ENCODE assay signal across 14 cellular contexts in the genomic region with DNA sequence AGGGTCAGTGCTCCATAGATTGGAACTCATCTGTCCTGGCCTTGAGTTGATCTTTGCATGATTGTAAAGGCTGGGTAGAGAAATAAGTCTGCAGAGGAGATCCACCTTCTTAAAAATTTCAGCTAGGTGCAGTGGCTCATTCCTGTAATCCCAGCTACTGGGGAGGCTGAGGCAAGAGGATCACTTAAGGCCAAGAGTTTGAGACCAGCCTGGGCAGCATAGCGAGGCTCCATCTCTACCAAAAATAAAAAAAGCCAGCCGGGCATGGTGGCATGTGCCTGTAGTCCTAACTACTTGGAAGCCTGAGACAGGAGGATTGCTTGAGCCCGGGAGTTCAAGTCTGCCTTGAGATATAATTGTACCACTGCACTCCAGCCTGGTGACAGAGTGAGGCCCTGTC. TPM values are rescaled to one million over a fixed set of nuclear protein-coding genes. Genes with fewer than 3 reads are reported as not detected.
DNase-seq lines count a peak whose midpoint lies in the region; ATAC-seq, FAIRE-seq and TF ChIP-seq lines count a peak whose summit lies in the region.
"Had no signal": no experiment of that assay in that cellular context is flagged by ENCODE, and none has a peak within 500 bp of the region (broad histone marks: within the 10 kb centered on the region; RNA-seq: fewer than 3 reads in every experiment).

No MANE protein-coding gene starts in this region.

- peak overlapping the region; percentile 71 for H3K4me3 Mint-ChIP-seq in activated naive CD4-positive, alpha-beta T cell treated with anti-CD3 and anti-CD28 coated beads for 36 hours
- peak overlapping the region; percentile 59 for H3K4me3 Mint-ChIP-seq in stimulated activated memory B cell treated with anti-CD40 and anti-IgM and Interleukin-4, amounts not matched to agents 10 μg/mL and 1 μg/mL and 100 μg/mL, for 72 hours
- H3K4me3 Mint-ChIP-seq: HFFc6 had no signal

- TF ChIP-seq EP300 in GM12878 (IDR thresholded peaks at IDR 0.05; ENCODE audit: borderline replicate concordance in 1 of 2, control insufficient read depth in 1 of 2, low read depth in 2 of 2, low read length in 2 of 2): no peak

- DNase-seq in activated naive CD4-positive, alpha-beta T cell treated with anti-CD3 and anti-CD28 coated beads for 36 hours: no peak
- no peak for DNase-seq in activated naive CD4-positive, alpha-beta T cell (lab: John Stamatoyannopoulos, UW)
- DNase-seq in GM12878 (ENCODE audit: low read depth, low spot score) (no peak), mammary epithelial cell (no peak), NCI-H510A (lab: John Stamatoyannopoulos, UW) (no peak)
- DNase-seq: foreskin fibroblast, HFFc6, posterior cingulate gyrus had no signal

- intact Hi-C loops in activated naive CD4-positive, alpha-beta T cell treated with anti-CD3 and anti-CD28 coated beads for 36 hours (cut with micrococcal nuclease): loop anchor here (1.0 to 10.0 kb wide), 7 partner anchors 32 to 1006 kb away; partner anchors contain the start of gene IL2RG
- intact Hi-C loops in GM12878 (cut with micrococcal nuclease; ENCODE audit: unreplicated experiment) (loop anchor here (1.0 to 5.0 kb wide), 3 partner anchors 15 to 76 kb away; no protein-coding TSS in a partner anchor), mammary epithelial cell (cut with micrococcal nuclease) (loop anchor here (5.0 kb wide), 1 partner anchor 34 kb away; no protein-coding TSS in a partner anchor)

- no peak for FAIRE-seq in GM12878 (lab: Jason Lieb, UNC)
- FAIRE-seq: D721Med, endometrium had no signal

- WGBS in GM12878 (ENCODE audit: insufficient coverage, insufficient replicate concordance, low lambda C conversion rate, missing lambda C conversion rate): 84% methylated on average over 3 of the region's 3 CpGs
- 77% methylated on average over 3 of the region's 3 CpGs for WGBS in mammary epithelial cell (ENCODE audit: low coverage, missing lambda C conversion rate)

- H3K9me3 ChIP-seq in OCI-LY3 (ENCODE audit: insufficient read depth, low read length) (no peaks in the 10 kb centered on the region), GM12878 (replicated peaks; ENCODE audit: control insufficient read depth, insufficient read depth, low read length) (no peaks in the 10 kb centered on the region; the same call in 1 of the 3 replicates), mammary epithelial cell (replicated peaks; ENCODE audit: insufficient read depth, low read length) (no peaks in the 10 kb centered on the region)

- in situ Hi-C loops in GM12878 (cut with MboI) (loop anchor here (5.0 kb wide), 1 partner anchor 34 kb away; no protein-coding TSS in a partner anchor), mammary epithelial cell (cut with MboI; ENCODE audit: low sequenced_read_pairs in 2 of 2) (no loop called here)

- peak overlapping the region; percentile 96 for H3K27ac Mint-ChIP-seq in activated naive CD4-positive, alpha-beta T cell treated with anti-CD3 and anti-CD28 coated beads for 36 hours
- peak overlapping the region; percentile 84 for H3K27ac Mint-ChIP-seq in stimulated activated memory B cell treated with anti-CD40 and anti-IgM and Interleukin-4, amounts not matched to agents 10 μg/mL and 1 μg/mL and 100 μg/mL, for 72 hours
- H3K27ac Mint-ChIP-seq: HFFc6 had no signal

- H3K27ac ChIP-seq in OCI-LY3 (ENCODE audit: low read length): peak overlapping the region; percentile 65
- peak overlapping the region; percentile 90 for H3K27ac ChIP-seq in GM12878 (ENCODE audit: control insufficient read depth, insufficient read depth)
- H3K27ac ChIP-seq in mammary epithelial cell (ENCODE audit: insufficient read depth, low read depth, low read length): no peak overlapping the region

- SMC1A ChIA-PET in GM12878 (lab: Charles Lee; ENCODE audit: uncharacterized antibody, unreplicated experiment): interaction anchor here (0.6 to 9.3 kb wide), 11 partner anchors 11 to 104 kb away, joined by 3 to 119 read pairs (median 4); partner anchors contain the start of gene OGT

- TF ChIP-seq CTCF in OCI-LY3 (IDR thresholded peaks at IDR 0.05; ENCODE audit: low read depth, low read length) (no peak), GM12878 (IDR thresholded peaks at IDR 0.05 in 2 of 3, conservative IDR thresholded peaks at IDR 0.05 in 1 of 3; ENCODE audit: control insufficient read depth in 2 of 3, extremely low read depth in 1 of 3, insufficient read depth in 1 of 3, low read depth in 3 of 3, low read length in 3 of 3) (no peak), mammary epithelial cell (conservative IDR thresholded peaks at IDR 0.05 in 1 of 2, IDR thresholded peaks at IDR 0.05 in 1 of 2; ENCODE audit: extremely low read depth in 1 of 2, insufficient read depth in 1 of 2, low read depth in 1 of 2, low read length in 2 of 2) (no peak)

- H3K27me3 ChIP-seq in OCI-LY3 (ENCODE audit: low read depth, low read length): no peaks in the 10 kb centered on the region
- no peaks in the 10 kb centered on the region for H3K27me3 ChIP-seq in GM12878 (replicated peaks in 1 of 2; ENCODE audit: control insufficient read depth in 2 of 2, insufficient read depth in 2 of 2, low read length in 1 of 2)
- no peaks in the 10 kb centered on the region for H3K27me3 ChIP-seq in mammary epithelial cell (ENCODE audit: insufficient read depth, low read length)

- H4K20me1 ChIP-seq in OCI-LY3 (ENCODE audit: insufficient read depth, low read length) (no peaks in the 10 kb centered on the region), GM12878 (ENCODE audit: control insufficient read depth, insufficient read depth) (no peaks in the 10 kb centered on the region), mammary epithelial cell (ENCODE audit: insufficient read depth, low read length) (no peaks in the 10 kb centered on the region)

- H3K36me3 Mint-ChIP-seq in activated naive CD4-positive, alpha-beta T cell treated with anti-CD3 and anti-CD28 coated beads for 36 hours (ENCODE audit: low read depth): peaks cover 13% of the 10 kb centered on the region
- peaks cover 19% of the 10 kb centered on the region for H3K36me3 Mint-ChIP-seq in stimulated activated memory B cell treated with anti-CD40 and anti-IgM and Interleukin-4, amounts not matched to agents 10 μg/mL and 1 μg/mL and 100 μg/mL, for 72 hours

- H3K4me1 ChIP-seq in OCI-LY3 (ENCODE audit: low read length) (peaks cover 76% of the 10 kb centered on the region), GM12878 (ENCODE audit: control insufficient read depth, insufficient read depth, low read length) (peaks cover 44% of the 10 kb centered on the region), mammary epithelial cell (ENCODE audit: insufficient read depth, low read length) (peaks cover 8% of the 10 kb centered on the region)

- peaks cover 78% of the 10 kb centered on the region for H3K4me1 Mint-ChIP-seq in activated naive CD4-positive, alpha-beta T cell treated with anti-CD3 and anti-CD28 coated beads for 36 hours (ENCODE audit: low read depth)
- H3K4me1 Mint-ChIP-seq in stimulated activated memory B cell treated with anti-CD40 and anti-IgM and Interleukin-4, amounts not matched to agents 10 μg/mL and 1 μg/mL and 100 μg/mL, for 72 hours: peaks cover 78% of the 10 kb centered on the region

- dilution Hi-C loops in mammary epithelial cell (cut with HindIII; ENCODE audit: low sequenced_read_pairs): no loop called here

- POLR2A ChIA-PET in GM12878 (lab: Charles Lee): interaction anchor here (1.5 to 2.4 kb wide), 4 partner anchors 11 to 85 kb away, joined by 4 to 10 read pairs (median 8); no protein-coding TSS in a partner anchor

- RAD21 ChIA-PET in GM12878 (lab: Charles Lee; ENCODE audit: unreplicated experiment): interaction anchor here (0.6 to 3.8 kb wide), 11 partner anchors 15 to 88 kb away, joined by 3 to 24 read pairs (median 9); no protein-coding TSS in a partner anchor

- H3K36me3 ChIP-seq in OCI-LY3 (replicated peaks; ENCODE audit: low read depth, low read length) (peaks cover 18% of the 10 kb centered on the region), GM12878 (ENCODE audit: control insufficient read depth in 2 of 2, insufficient read depth in 2 of 2, low read length in 1 of 2) (peaks cover 0 to 3% of the 10 kb centered on the region in 2 experiments; a peak in 2 of 4 replicates), mammary epithelial cell (ENCODE audit: insufficient read depth, low read length) (no peaks in the 10 kb centered on the region)

- no peak for TF ChIP-seq RAD21 in GM12878 (IDR thresholded peaks at IDR 0.05; ENCODE audit: insufficient read depth, low read depth, low read length)

- CTCF ChIA-PET in activated naive CD4-positive, alpha-beta T cell treated with anti-CD3 and anti-CD28 coated beads for 36 hours (lab: Charles Lee): interaction anchor here (0.9 to 2.2 kb wide), 3 partner anchors 22 to 33 kb away, joined by 3 to 14 read pairs (median 3); no protein-coding TSS in a partner anchor
- CTCF ChIA-PET in GM12878 (lab: Yijun Ruan, JAX): interaction anchor here (0.7 to 3.4 kb wide), 10 partner anchors 8 to 106 kb away, joined by 3 to 24 read pairs (median 4); no protein-coding TSS in a partner anchor
- CTCF ChIA-PET in mammary epithelial cell (lab: Charles Lee; ENCODE audit: low non-redundant PET): no interaction called here

- ATAC-seq in GM12878: no peak
- no peak for ATAC-seq in stimulated activated memory B cell treated with anti-CD40 and anti-IgM and Interleukin-4, amounts not matched to agents 10 μg/mL and 1 μg/mL and 100 μg/mL, for 72 hours
- ATAC-seq in HG03280 (IDR thresholded peaks at IDR 0.05; ENCODE audit: unreplicated experiment): no peak

- H3K79me2 ChIP-seq in OCI-LY3 (ENCODE audit: low read length) (no peaks in the 10 kb centered on the region), GM12878 (ENCODE audit: control insufficient read depth, insufficient read depth, low read length) (peaks cover 22% of the 10 kb centered on the region), mammary epithelial cell (ENCODE audit: insufficient read depth, low read length) (no peaks in the 10 kb centered on the region)

- H3K9me3 Mint-ChIP-seq in activated naive CD4-positive, alpha-beta T cell treated with anti-CD3 and anti-CD28 coated beads for 36 hours: peaks cover 1% of the 10 kb centered on the region
- H3K9me3 Mint-ChIP-seq in stimulated activated memory B cell treated with anti-CD40 and anti-IgM and Interleukin-4, amounts not matched to agents 10 μg/mL and 1 μg/mL and 100 μg/mL, for 72 hours: no peaks in the 10 kb centered on the region
- H3K9me3 Mint-ChIP-seq: HFFc6 had no signal

- no peak for TF ChIP-seq POLR2A in GM12878 (IDR thresholded peaks at IDR 0.05; ENCODE audit: low read depth, low read length)

- H3K4me2 ChIP-seq in OCI-LY3 (ENCODE audit: low read length) (peak overlapping the region; percentile 86), GM12878 (ENCODE audit: control insufficient read depth, insufficient read depth) (peak overlapping the region; percentile 80), mammary epithelial cell (ENCODE audit: insufficient read depth, low read depth, low read length) (no peak overlapping the region)

- H3K9ac ChIP-seq in OCI-LY3 (ENCODE audit: low read length): peak overlapping the region; percentile 4; the same call in 1 of the 2 replicates
- peak overlapping the region; percentile 65 for H3K9ac ChIP-seq in GM12878 (ENCODE audit: control insufficient read depth, insufficient read depth, low read length)
- H3K9ac ChIP-seq in mammary epithelial cell (ENCODE audit: insufficient read depth, low read length): no peak overlapping the region

- H3K27me3 Mint-ChIP-seq in activated naive CD4-positive, alpha-beta T cell treated with anti-CD3 and anti-CD28 coated beads for 36 hours (ENCODE audit: low read depth): no peaks in the 10 kb centered on the region
- H3K27me3 Mint-ChIP-seq in stimulated activated memory B cell treated with anti-CD40 and anti-IgM and Interleukin-4, amounts not matched to agents 10 μg/mL and 1 μg/mL and 100 μg/mL, for 72 hours: no peaks in the 10 kb centered on the region

- H2AFZ ChIP-seq in OCI-LY3 (ENCODE audit: low read depth, low read length) (no peak overlapping the region), GM12878 (ENCODE audit: control insufficient read depth, low read depth, low read length) (no peak overlapping the region), mammary epithelial cell (ENCODE audit: low read depth, low read length) (no peak overlapping the region)

- BruUV-seq in GM12878 (replicated peaks; lab: Mats Ljungman, UMichigan) (TSS peak; percentile 78), mammary epithelial cell (replicated peaks; lab: Mats Ljungman, UMichigan) (no TSS peak)

- H3K4me3 ChIP-seq in OCI-LY3 (ENCODE audit: low read length): peak overlapping the region; percentile 63; the same call in 1 of the 2 replicates
- no peak overlapping the region; the same call in 1 of the 2 replicates for H3K4me3 ChIP-seq in GM12878
- no peak overlapping the region for H3K4me3 ChIP-seq in mammary epithelial cell (replicated peaks in 1 of 3; ENCODE audit: insufficient read depth in 1 of 3, low read depth in 2 of 3, low read length in 3 of 3)

RNA-seq across cellular contexts. Expression of gene CXCR3, which starts 0.5 kb away (rescaled TPM):
- 1 to 10 TPM; 2.1 to 2.5 TPM for total RNA-seq in activated naive CD4-positive, alpha-beta T cell treated with anti-CD3 and anti-CD28 coated beads for 36 hours
- 7.8 and 8.0 TPM in 2 replicates for total RNA-seq in GM12878 (2013; cell fraction: nucleolus; rRNA removed)
- 18.0 and 24.9 TPM in 2 replicates for total RNA-seq in GM12878 (2014; rRNA removed)
- total RNA-seq in GM12878 (2014; rRNA removed; fragmentation: Illumina TruSeq; extraction: Trizol): 4.5 and 6.8 TPM in 2 replicates
- total RNA-seq in GM12878 (2021): 45.4 and 48.2 TPM in 2 replicates
- polyA plus RNA-seq in GM12878 (2011; ENCODE audit: low read depth): 20.9 TPM
- polyA plus RNA-seq in GM12878 (2011; rRNA removed): 0.37 and 3.0 TPM in 2 replicates
- 5.1 and 8.0 TPM in 2 replicates for polyA plus RNA-seq in GM12878 (2011; cell fraction: cytosol; rRNA removed)
- polyA plus RNA-seq in GM12878 (2011; cell fraction: nucleus; rRNA removed): 12.0 and 20.8 TPM in 2 replicates
- 24.8 and 41.5 TPM in 2 replicates for polyA plus RNA-seq in GM12878 (2012)
- polyA plus RNA-seq in GM12878 (2014; fragmentation: Illumina TruSeq; extraction: Trizol): 1.7 and 11.7 TPM in 2 replicates
- 1 to 10 TPM; 1.4 to 6.7 TPM for polyA plus RNA-seq in GM12878 (2014; fragmentation: Nextera tagmentation; extraction: Ambion mirVana)
- polyA plus RNA-seq in GM12878 (2014; rRNA removed): 19.7 and 27.7 TPM in 2 replicates
- 10 to 100 TPM; 47.6 to 48.0 TPM for polyA plus RNA-seq in GM12878 (2016; fragmentation: Nextera tagmentation; extraction: Ambion mirVana)
- 3.9 and 8.1 TPM in 2 replicates for polyA minus RNA-seq in GM12878 (2011; rRNA and poly(A)+ RNA removed)
- polyA minus RNA-seq in GM12878 (2011; cell fraction: cytosol; rRNA and poly(A)+ RNA removed): 7.7 and 10.4 TPM in 2 replicates
- polyA minus RNA-seq in GM12878 (2011; cell fraction: nucleus; rRNA and poly(A)+ RNA removed): 12.7 and 27.5 TPM in 2 replicates
- not detected for total RNA-seq in mammary epithelial cell
- polyA plus RNA-seq in mammary epithelial cell: not detected
- polyA minus RNA-seq in mammary epithelial cell: not detected
- total RNA-seq: HFFc6, myocyte had no signal

RNA-seq across cellular contexts. Expression of gene GCNA, which starts 40.5 kb away (rescaled TPM):
- total RNA-seq in activated naive CD4-positive, alpha-beta T cell treated with anti-CD3 and anti-CD28 coated beads for 36 hours: 1 to 10 TPM; 2.8 to 2.9 TPM
- 5.3 and 7.3 TPM in 2 replicates for total RNA-seq in GM12878 (2013; cell fraction: nucleolus; rRNA removed)
- total RNA-seq in GM12878 (2014; rRNA removed) (0.62 and 1.8 TPM in 2 replicates), GM12878 (2014; rRNA removed; fragmentation: Illumina TruSeq; extraction: Trizol) (1.4 and 1.9 TPM in 2 replicates), GM12878 (2021) (1.0 and 1.3 TPM in 2 replicates), mammary epithelial cell (1 to 10 TPM; 2.3 TPM)
- 0.51 TPM for polyA plus RNA-seq in GM12878 (2011; ENCODE audit: low read depth)
- polyA plus RNA-seq in GM12878 (2011; rRNA removed) (1.3 and 2.1 TPM in 2 replicates), GM12878 (2014; fragmentation: Illumina TruSeq; extraction: Trizol) (1.6 and 2.8 TPM in 2 replicates), GM12878 (2014; fragmentation: Nextera tagmentation; extraction: Ambion mirVana) (1 to 10 TPM in 1 of 2 experiments, under 1 TPM in 1; 0.69 to 1.1 TPM), GM12878 (2014; rRNA removed) (0.81 and 1.4 TPM in 2 replicates), GM12878 (2016; fragmentation: Nextera tagmentation; extraction: Ambion mirVana) (under 1 TPM; 0.37 to 0.72 TPM), mammary epithelial cell (0.61 TPM)
- polyA plus RNA-seq in GM12878 (2011; cell fraction: cytosol; rRNA removed): 0.51 and 0.53 TPM in 2 replicates
- polyA plus RNA-seq in GM12878 (2011; cell fraction: nucleus; rRNA removed): 4.2 and 6.0 TPM in 2 replicates
- 0.58 and 1.4 TPM in 2 replicates for polyA plus RNA-seq in GM12878 (2012)
- polyA minus RNA-seq in GM12878 (2011; rRNA and poly(A)+ RNA removed): 1.3 and 1.8 TPM in 2 replicates
- not detected in 2 replicates for polyA minus RNA-seq in GM12878 (2011; cell fraction: cytosol; rRNA and poly(A)+ RNA removed)
- 1.3 and 1.6 TPM in 2 replicates for polyA minus RNA-seq in GM12878 (2011; cell fraction: nucleus; rRNA and poly(A)+ RNA removed)
- polyA minus RNA-seq in mammary epithelial cell: not detected
